Comparison of ENCODE assay signal across 14 cellular contexts in genomic region chr4:142347241-142347640, GRCh38.
DNase-seq lines count a peak whose midpoint lies in the region; ATAC-seq and TF ChIP-seq lines count a peak whose summit lies in the region.
"Had no signal": no experiment of that assay in that cellular context is flagged by ENCODE, and none has a peak within 500 bp of the region (broad histone marks: within the 10 kb centered on the region; RNA-seq: fewer than 3 reads in every experiment).

No MANE protein-coding gene starts in this region.

- H3K4me1 ChIP-seq in hepatocyte (ENCODE audit: insufficient read depth) (peaks cover 30% of the 10 kb centered on the region), SK-N-SH (ENCODE audit: control insufficient read depth in 1 of 2, insufficient read depth in 2 of 2, low read depth in 1 of 2, low read length in 1 of 2) (no peaks in the 10 kb centered on the region; a peak in 1 of 4 replicates)
- H3K4me1 ChIP-seq: colonic mucosa had no signal

- CTCF ChIA-PET in SK-N-SH (lab: Yijun Ruan, JAX): interaction anchor here (2.6 kb wide), 1 partner anchor 15 kb away, joined by 8 read pairs; no protein-coding TSS in a partner anchor

- no peak overlapping the region for H3K27ac Mint-ChIP-seq in activated naive CD8-positive, alpha-beta T cell treated with anti-CD3 and anti-CD28 coated beads, Interleukin-2, amount 10 ng/mL, durations not matched to agents 7 days and 5 days
- H3K27ac Mint-ChIP-seq in endothelial cell (ENCODE audit: unreplicated experiment): no peak overlapping the region

- H3K4me1 Mint-ChIP-seq in activated naive CD8-positive, alpha-beta T cell treated with anti-CD3 and anti-CD28 coated beads, Interleukin-2, amount 10 ng/mL, durations not matched to agents 7 days and 5 days: peaks cover 25% of the 10 kb centered on the region
- peaks cover 13% of the 10 kb centered on the region for H3K4me1 Mint-ChIP-seq in endothelial cell (ENCODE audit: unreplicated experiment)

- peaks cover 5% of the 10 kb centered on the region for H3K9me3 Mint-ChIP-seq in activated naive CD8-positive, alpha-beta T cell treated with anti-CD3 and anti-CD28 coated beads, Interleukin-2, amount 10 ng/mL, durations not matched to agents 7 days and 5 days
- no peaks in the 10 kb centered on the region for H3K9me3 Mint-ChIP-seq in endothelial cell (ENCODE audit: unreplicated experiment)

- H2AFZ ChIP-seq in hepatocyte (no peak overlapping the region), SK-N-SH (ENCODE audit: low read depth) (no peak overlapping the region)

- H3K9me2 ChIP-seq in hepatocyte (replicated peaks; ENCODE audit: insufficient read depth): no peaks in the 10 kb centered on the region
- H3K9me2 ChIP-seq in SK-N-SH: no peaks in the 10 kb centered on the region

- no peak overlapping the region for H3K4me2 ChIP-seq in hepatocyte
- H3K4me2 ChIP-seq in SK-N-SH: no peak overlapping the region

- no peaks in the 10 kb centered on the region for H3K27me3 ChIP-seq in hepatocyte
- H3K27me3 ChIP-seq in SK-N-SH (ENCODE audit: insufficient read depth): no peaks in the 10 kb centered on the region
- H3K27me3 ChIP-seq: colonic mucosa, ovary, stomach had no signal

- H3K36me3 ChIP-seq in hepatocyte (replicated peaks; ENCODE audit: insufficient read depth, low read depth) (no peaks in the 10 kb centered on the region), SK-N-SH (replicated peaks in 1 of 2; ENCODE audit: control insufficient read depth in 1 of 2, insufficient read depth in 2 of 2, low read length in 1 of 2) (no peaks in the 10 kb centered on the region)
- H3K36me3 ChIP-seq: colonic mucosa, ovary, stomach had no signal

- H3K4me3 ChIP-seq in hepatocyte: no peak overlapping the region
- no peak overlapping the region for H3K4me3 ChIP-seq in SK-N-SH (ENCODE audit: low read depth in 2 of 2, low read length in 1 of 2)
- H3K4me3 ChIP-seq: colonic mucosa, lung, ovary, stomach had no signal

- no peak for ATAC-seq in activated naive CD8-positive, alpha-beta T cell treated with anti-CD3 and anti-CD28 coated beads, Interleukin-2, amount 10 ng/mL, durations not matched to agents 7 days and 5 days (ENCODE audit: low read depth)
- no peak for ATAC-seq in GM21737 (IDR thresholded peaks at IDR 0.05; ENCODE audit: unreplicated experiment)

- no peak overlapping the region for H3K9ac ChIP-seq in SK-N-SH

- no peaks in the 10 kb centered on the region for H3K27me3 Mint-ChIP-seq in activated naive CD8-positive, alpha-beta T cell treated with anti-CD3 and anti-CD28 coated beads, Interleukin-2, amount 10 ng/mL, durations not matched to agents 7 days and 5 days
- no peaks in the 10 kb centered on the region for H3K27me3 Mint-ChIP-seq in endothelial cell (ENCODE audit: unreplicated experiment)

- H4K20me1 ChIP-seq in hepatocyte (ENCODE audit: insufficient read depth, poor library complexity, severe bottlenecking) (no peaks in the 10 kb centered on the region), SK-N-SH (ENCODE audit: insufficient read depth) (no peaks in the 10 kb centered on the region)

- H3K4me3 Mint-ChIP-seq in activated naive CD8-positive, alpha-beta T cell treated with anti-CD3 and anti-CD28 coated beads, Interleukin-2, amount 10 ng/mL, durations not matched to agents 7 days and 5 days: peak overlapping the region; percentile 46
- no peak overlapping the region for H3K4me3 Mint-ChIP-seq in endothelial cell (ENCODE audit: unreplicated experiment)

- no peak for TF ChIP-seq EP300 in SK-N-SH (IDR thresholded peaks at IDR 0.05; ENCODE audit: borderline replicate concordance in 1 of 2, low read depth in 1 of 2, low read length in 1 of 2)

- POLR2A ChIA-PET in activated naive CD8-positive, alpha-beta T cell treated with anti-CD3 and anti-CD28 coated beads, Interleukin-2, amount 10 ng/mL, durations not matched to agents 7 days and 5 days (lab: Charles Lee): no interaction called here
- POLR2A ChIA-PET in SK-N-SH (lab: Yijun Ruan, JAX): no interaction called here

- DNase-seq in EH (ENCODE audit: low read depth) (peak; percentile 40), HS-5 (ENCODE audit: low read depth) (peak; percentile 20), hepatocyte (ENCODE audit: low spot score) (peak; percentile 41), endothelial cell (ENCODE audit: low spot score) (no peak), NOMO-1 (lab: John Stamatoyannopoulos, UW; ENCODE audit: unreplicated experiment in 2 of 2) (no peak), SK-N-SH (no peak)
- DNase-seq in activated naive CD8-positive, alpha-beta T cell treated with anti-CD3 and anti-CD28 coated beads, Interleukin-2, amount 10 ng/mL, durations not matched to agents 7 days and 5 days: no peak
- DNase-seq: colonic mucosa, head of caudate nucleus, NCI-H1092 treated with DMSO at 0.1 percent for 48 hours, ovary, stomach had no signal

- H3F3A ChIP-seq in SK-N-SH (replicated peaks; ENCODE audit: insufficient read depth): no peaks in the 10 kb centered on the region

- TF ChIP-seq CTCF in hepatocyte (IDR thresholded peaks at IDR 0.05; ENCODE audit: poor library complexity) (no peak), endothelial cell (IDR thresholded peaks at IDR 0.05; ENCODE audit: unreplicated experiment) (no peak), SK-N-SH (IDR thresholded peaks at IDR 0.05) (no peak)

- no peak for TF ChIP-seq RAD21 in SK-N-SH (IDR thresholded peaks at IDR 0.05; ENCODE audit: low read length)

- H3K27ac ChIP-seq in hepatocyte: no peak overlapping the region
- no peak overlapping the region for H3K27ac ChIP-seq in SK-N-SH (ENCODE audit: low read depth in 2 of 2, low read length in 1 of 2)
- H3K27ac ChIP-seq: ovary, stomach had no signal

- peaks cover 14% of the 10 kb centered on the region for H3K36me3 Mint-ChIP-seq in activated naive CD8-positive, alpha-beta T cell treated with anti-CD3 and anti-CD28 coated beads, Interleukin-2, amount 10 ng/mL, durations not matched to agents 7 days and 5 days
- H3K36me3 Mint-ChIP-seq in endothelial cell (ENCODE audit: low read depth, unreplicated experiment): no peaks in the 10 kb centered on the region

- H3K9me3 ChIP-seq in hepatocyte (ENCODE audit: low read depth): no peaks in the 10 kb centered on the region
- no peaks in the 10 kb centered on the region for H3K9me3 ChIP-seq in SK-N-SH
- H3K9me3 ChIP-seq: colonic mucosa, ovary, stomach had no signal

- H3K79me2 ChIP-seq in hepatocyte: no peaks in the 10 kb centered on the region
- H3K79me2 ChIP-seq in SK-N-SH (ENCODE audit: insufficient read depth): no peaks in the 10 kb centered on the region

TF ChIP-seq in SK-N-SH, 30 proteins besides CTCF, POLR2A, EP300 and RAD21:
- TF ChIP-seq MXI1 (IDR thresholded peaks at IDR 0.05; ENCODE audit: low read depth, low read length): no peak
- no peak for TF ChIP-seq FOXJ3 (CRISPR knock-in tag; IDR thresholded peaks at IDR 0.05)
- no peak for TF ChIP-seq JUND (IDR thresholded peaks at IDR 0.05)
- TF ChIP-seq CHD2 (IDR thresholded peaks at IDR 0.05; ENCODE audit: low read length, partially characterized antibody): no peak
- no peak for TF ChIP-seq ZBTB33 (IDR thresholded peaks at IDR 0.05; ENCODE audit: borderline replicate concordance, low read depth)
- TF ChIP-seq NFIC (IDR thresholded peaks at IDR 0.05; ENCODE audit: borderline replicate concordance): no peak
- TF ChIP-seq SMC3 (IDR thresholded peaks at IDR 0.05; ENCODE audit: low read depth, low read length): no peak
- no peak for TF ChIP-seq POLR2AphosphoS5 (IDR thresholded peaks at IDR 0.05; ENCODE audit: low read depth, low read length)
- TF ChIP-seq TEAD4 (IDR thresholded peaks at IDR 0.05; ENCODE audit: borderline replicate concordance, insufficient read depth): no peak
- TF ChIP-seq EZH2phosphoT487 (IDR thresholded peaks at IDR 0.05; ENCODE audit: borderline replicate concordance, low read depth): no peak
- no peak for TF ChIP-seq RCOR1 (IDR thresholded peaks at IDR 0.05; ENCODE audit: low read length)
- no peak for TF ChIP-seq USF2 (IDR thresholded peaks at IDR 0.05; ENCODE audit: borderline replicate concordance, low read depth, low read length)
TF ChIP-seq in SK-N-SH: peak in this region for 0.

Comparison
In these comparisons a context has a peak if more than half of its experiments do, and no peak if none do; other contexts are left out.
1. DNase-seq: peak in EH (single experiment), HS-5 (single experiment) and hepatocyte (single experiment); none in activated naive CD8-positive, alpha-beta T cell treated with anti-CD3 and anti-CD28 coated beads, Interleukin-2, amount 10 ng/mL, durations not matched to agents 7 days and 5 days (single experiment), endothelial cell (single experiment), NOMO-1 (0 of 2) and SK-N-SH (single experiment).